Comparison of ENCODE assay signal across 1 cellular context in genomic region chr4:52670739-52671138, GRCh38.
TF ChIP-seq lines count a peak whose summit lies in the region.

No MANE protein-coding gene starts in this region.

TF ChIP-seq in K562, 482 proteins besides CTCF, POLR2A, EP300 and RAD21 (continued from another document):
- no peak for TF ChIP-seq RERE (CRISPR knock-in tag; IDR thresholded peaks at IDR 0.05; ENCODE audit: borderline replicate concordance)
